Comparison of ENCODE assay signal across 1 cellular context in genomic region chr1:59346429-59346828, GRCh38.
TF ChIP-seq lines count a peak whose summit lies in the region.

No MANE protein-coding gene starts in this region.

TF ChIP-seq in HepG2, 621 proteins besides CTCF, POLR2A, EP300 and RAD21 (continued from another document and continues in another):
- TF ChIP-seq E2F2 (CRISPR knock-in tag; IDR thresholded peaks at IDR 0.05; ENCODE audit: borderline replicate concordance): no peak
- no peak for TF ChIP-seq PAWR (CRISPR knock-in tag; IDR thresholded peaks at IDR 0.05; ENCODE audit: borderline replicate concordance)
- no peak for TF ChIP-seq ZSCAN31 (CRISPR knock-in tag; IDR thresholded peaks at IDR 0.05; ENCODE audit: low read depth)
- TF ChIP-seq ZNF7 (CRISPR knock-in tag; IDR thresholded peaks at IDR 0.05): no peak
- TF ChIP-seq ETV6 (CRISPR knock-in tag; conservative IDR thresholded peaks at IDR 0.05): no peak
- TF ChIP-seq ZNF878 (CRISPR knock-in tag; IDR thresholded peaks at IDR 0.05): no peak
- no peak for TF ChIP-seq ZNF24 (IDR thresholded peaks at IDR 0.05)
- peak; percentile 33; the same call in 1 of the 2 replicates for TF ChIP-seq GATA4 (IDR thresholded peaks at IDR 0.05; ENCODE audit: borderline replicate concordance, low read depth)
- no peak for TF ChIP-seq ZNF543 (CRISPR knock-in tag; IDR thresholded peaks at IDR 0.05)
- no peak for TF ChIP-seq PLSCR1 (CRISPR knock-in tag; IDR thresholded peaks at IDR 0.05; ENCODE audit: borderline replicate concordance)
- no peak for TF ChIP-seq ZFAT (CRISPR knock-in tag; conservative IDR thresholded peaks at IDR 0.05)
- TF ChIP-seq ZNF576 (CRISPR knock-in tag; IDR thresholded peaks at IDR 0.05): no peak
- TF ChIP-seq SATB2 (CRISPR knock-in tag; IDR thresholded peaks at IDR 0.05): no peak
- peak; percentile 71 for TF ChIP-seq BCL6 (CRISPR knock-in tag; IDR thresholded peaks at IDR 0.05)
- no peak for TF ChIP-seq XRCC5 (optimal IDR thresholded peaks at IDR 0.05; ENCODE audit: low read length)
- TF ChIP-seq ZNF180 (CRISPR knock-in tag; IDR thresholded peaks at IDR 0.05; ENCODE audit: borderline replicate concordance, low read depth): no peak
- peak; percentile 75 for TF ChIP-seq FOXA1 (IDR thresholded peaks at IDR 0.05)
- TF ChIP-seq FOXA1 (CRISPR knock-in tag; IDR thresholded peaks at IDR 0.05): peak; percentile 60
- TF ChIP-seq MED13 (CRISPR knock-in tag; IDR thresholded peaks at IDR 0.05): no peak
- TF ChIP-seq SOX6 (IDR thresholded peaks at IDR 0.05): no peak
- peak; percentile 81 for TF ChIP-seq SOX6 (CRISPR knock-in tag; IDR thresholded peaks at IDR 0.05)
- no peak for TF ChIP-seq REPIN1 (CRISPR knock-in tag; IDR thresholded peaks at IDR 0.05; ENCODE audit: borderline replicate concordance, low read depth)
- no peak for TF ChIP-seq SALL2 (CRISPR knock-in tag; IDR thresholded peaks at IDR 0.05)
- no peak for TF ChIP-seq PTBP1 (IDR thresholded peaks at IDR 0.05; ENCODE audit: low read depth, low read length, poor library complexity, severe bottlenecking)
- TF ChIP-seq ZBTB37 (CRISPR knock-in tag; IDR thresholded peaks at IDR 0.05): no peak
- peak; percentile 51; the same call in 1 of the 2 replicates for TF ChIP-seq NR2F6 (IDR thresholded peaks at IDR 0.05)
- no peak for TF ChIP-seq NR2F6 (CRISPR knock-in tag; IDR thresholded peaks at IDR 0.05)
- no peak for TF ChIP-seq NFIB (CRISPR knock-in tag; IDR thresholded peaks at IDR 0.05; ENCODE audit: borderline replicate concordance)
- no peak for TF ChIP-seq ZSCAN9 (CRISPR knock-in tag; IDR thresholded peaks at IDR 0.05; ENCODE audit: borderline replicate concordance)
- no peak for TF ChIP-seq ZMAT3 (CRISPR knock-in tag; conservative IDR thresholded peaks at IDR 0.05)
- no peak for TF ChIP-seq NFATC3 (CRISPR knock-in tag; IDR thresholded peaks at IDR 0.05)
- TF ChIP-seq TP53 (CRISPR knock-in tag; conservative IDR thresholded peaks at IDR 0.05): no peak
- no peak for TF ChIP-seq AKNA (CRISPR knock-in tag; IDR thresholded peaks at IDR 0.05; ENCODE audit: borderline replicate concordance)
- TF ChIP-seq ZNF468 (CRISPR knock-in tag; IDR thresholded peaks at IDR 0.05): no peak
- TF ChIP-seq ZNF75D (CRISPR knock-in tag; IDR thresholded peaks at IDR 0.05; ENCODE audit: borderline replicate concordance): no peak
- no peak for TF ChIP-seq DNMT1 (CRISPR knock-in tag; IDR thresholded peaks at IDR 0.05)
- TF ChIP-seq GATAD1 (CRISPR knock-in tag; IDR thresholded peaks at IDR 0.05): no peak
- no peak for TF ChIP-seq ZNF441 (CRISPR knock-in tag; IDR thresholded peaks at IDR 0.05; ENCODE audit: borderline replicate concordance)
- TF ChIP-seq RBAK (CRISPR knock-in tag; IDR thresholded peaks at IDR 0.05): no peak
- TF ChIP-seq PAXIP1 (CRISPR knock-in tag; conservative IDR thresholded peaks at IDR 0.05): peak; percentile 68
- no peak for TF ChIP-seq IRF9 (CRISPR knock-in tag; IDR thresholded peaks at IDR 0.05; ENCODE audit: borderline replicate concordance)
- no peak for TF ChIP-seq MEIS1 (CRISPR knock-in tag; IDR thresholded peaks at IDR 0.05; ENCODE audit: borderline replicate concordance)
- no peak for TF ChIP-seq NBN (conservative IDR thresholded peaks at IDR 0.05)
- TF ChIP-seq ARID5B (CRISPR knock-in tag; IDR thresholded peaks at IDR 0.05): peak; percentile 81
- TF ChIP-seq ZNF546 (CRISPR knock-in tag; conservative IDR thresholded peaks at IDR 0.05): no peak
- no peak for TF ChIP-seq ZSCAN5A (CRISPR knock-in tag; IDR thresholded peaks at IDR 0.05; ENCODE audit: borderline replicate concordance)
